ENCODE assay signal across 1 cellular context in the genomic region with DNA sequence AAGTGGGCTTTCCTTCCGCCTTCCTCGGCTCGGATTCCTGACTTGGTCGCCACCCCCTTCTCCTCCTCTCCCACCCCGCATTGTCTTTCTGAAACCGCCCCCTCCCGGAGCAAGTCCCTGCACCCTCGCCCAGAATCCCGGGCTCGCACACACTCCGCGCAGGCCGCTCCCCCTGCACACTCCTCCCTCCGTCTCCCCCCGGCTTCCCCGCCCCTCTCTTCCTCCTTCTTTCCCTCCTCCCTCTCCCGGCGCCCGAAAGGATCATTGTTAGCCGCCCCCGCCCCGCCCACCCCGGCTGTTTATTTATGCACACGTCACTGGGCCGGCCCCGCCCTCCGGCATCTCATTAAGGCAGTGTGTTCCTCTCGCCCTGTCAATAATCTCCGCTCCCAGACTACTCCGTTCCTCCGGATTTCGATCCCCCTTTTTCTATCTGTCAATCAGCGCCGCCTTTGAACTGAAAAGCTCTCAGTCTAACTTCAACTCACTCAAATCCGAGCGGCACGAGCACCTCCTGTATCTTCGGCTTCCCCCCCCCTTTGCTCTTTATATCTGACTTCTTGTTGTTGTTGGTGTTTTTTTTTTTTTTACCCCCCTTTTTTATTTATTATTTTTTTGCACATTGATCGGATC.
A peak's percentile ranks its signal among the peaks of the same experiment; 100 is the strongest.
TF ChIP-seq lines count a peak whose summit lies in the region.

A gene (plus strand): TSS at position 373 of the 633 bp plus-strand sequence. CDS start 510 bp downstream, outside the sequence.

TF ChIP-seq in HEK293, 187 proteins besides CTCF, POLR2A, EP300 and RAD21 (continued from another document and continues in another):
- TF ChIP-seq, protein P1, sequence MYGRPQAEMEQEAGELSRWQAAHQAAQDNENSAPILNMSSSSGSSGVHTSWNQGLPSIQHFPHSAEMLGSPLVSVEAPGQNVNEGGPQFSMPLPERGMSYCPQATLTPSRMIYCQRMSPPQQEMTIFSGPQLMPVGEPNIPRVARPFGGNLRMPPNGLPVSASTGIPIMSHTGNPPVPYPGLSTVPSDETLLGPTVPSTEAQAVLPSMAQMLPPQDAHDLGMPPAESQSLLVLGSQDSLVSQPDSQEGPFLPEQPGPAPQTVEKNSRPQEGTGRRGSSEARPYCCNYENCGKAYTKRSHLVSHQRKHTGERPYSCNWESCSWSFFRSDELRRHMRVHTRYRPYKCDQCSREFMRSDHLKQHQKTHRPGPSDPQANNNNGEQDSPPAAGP (tag by site-specific recombination; IDR thresholded peaks at IDR 0.05): no peak
- TF ChIP-seq EGR2 (tag by site-specific recombination; IDR thresholded peaks at IDR 0.05; ENCODE audit: low read depth) (peak; percentile 95), YY1 (tag by site-specific recombination; IDR thresholded peaks at IDR 0.05) (no peak), ZNF629 (tag by site-specific recombination; IDR thresholded peaks at IDR 0.05) (peak; percentile 64), ZNF140 (tag by site-specific recombination; IDR thresholded peaks at IDR 0.05) (no peak), ZNF155 (tag by site-specific recombination; IDR thresholded peaks at IDR 0.05) (no peak), ZNF248 (tag by site-specific recombination; IDR thresholded peaks at IDR 0.05) (no peak), ZNF19 (tag by site-specific recombination; IDR thresholded peaks at IDR 0.05; ENCODE audit: low read depth) (no peak), ZSCAN30 (tag by site-specific recombination; IDR thresholded peaks at IDR 0.05) (no peak), ZNF843 (tag by site-specific recombination; IDR thresholded peaks at IDR 0.05) (no peak), ZNF785 (tag by site-specific recombination; IDR thresholded peaks at IDR 0.05) (no peak; the same call in 1 of the 2 replicates), ZBTB20 (tag by site-specific recombination; IDR thresholded peaks at IDR 0.05) (peak; percentile 86), MZF1 (tag by site-specific recombination; IDR thresholded peaks at IDR 0.05; ENCODE audit: borderline replicate concordance) (peak; percentile 93), ZFP37 (tag by site-specific recombination; IDR thresholded peaks at IDR 0.05) (no peak), SALL2 (tag by site-specific recombination; IDR thresholded peaks at IDR 0.05; ENCODE audit: borderline replicate concordance) (no peak), ZNF76 (tag by site-specific recombination; IDR thresholded peaks at IDR 0.05; ENCODE audit: borderline replicate concordance, low read depth) (peak; percentile 62; the same call in 1 of the 2 replicates), ZNF621 (tag by site-specific recombination; IDR thresholded peaks at IDR 0.05) (no peak)
- TF ChIP-seq, protein P2, sequence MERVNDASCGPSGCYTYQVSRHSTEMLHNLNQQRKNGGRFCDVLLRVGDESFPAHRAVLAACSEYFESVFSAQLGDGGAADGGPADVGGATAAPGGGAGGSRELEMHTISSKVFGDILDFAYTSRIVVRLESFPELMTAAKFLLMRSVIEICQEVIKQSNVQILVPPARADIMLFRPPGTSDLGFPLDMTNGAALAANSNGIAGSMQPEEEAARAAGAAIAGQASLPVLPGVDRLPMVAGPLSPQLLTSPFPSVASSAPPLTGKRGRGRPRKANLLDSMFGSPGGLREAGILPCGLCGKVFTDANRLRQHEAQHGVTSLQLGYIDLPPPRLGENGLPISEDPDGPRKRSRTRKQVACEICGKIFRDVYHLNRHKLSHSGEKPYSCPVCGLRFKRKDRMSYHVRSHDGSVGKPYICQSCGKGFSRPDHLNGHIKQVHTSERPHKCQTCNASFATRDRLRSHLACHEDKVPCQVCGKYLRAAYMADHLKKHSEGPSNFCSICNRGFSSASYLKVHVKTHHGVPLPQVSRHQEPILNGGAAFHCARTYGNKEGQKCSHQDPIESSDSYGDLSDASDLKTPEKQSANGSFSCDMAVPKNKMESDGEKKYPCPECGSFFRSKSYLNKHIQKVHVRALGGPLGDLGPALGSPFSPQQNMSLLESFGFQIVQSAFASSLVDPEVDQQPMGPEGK (tag by site-specific recombination; IDR thresholded peaks at IDR 0.05): peak; percentile 94
- TF ChIP-seq, protein P3, sequence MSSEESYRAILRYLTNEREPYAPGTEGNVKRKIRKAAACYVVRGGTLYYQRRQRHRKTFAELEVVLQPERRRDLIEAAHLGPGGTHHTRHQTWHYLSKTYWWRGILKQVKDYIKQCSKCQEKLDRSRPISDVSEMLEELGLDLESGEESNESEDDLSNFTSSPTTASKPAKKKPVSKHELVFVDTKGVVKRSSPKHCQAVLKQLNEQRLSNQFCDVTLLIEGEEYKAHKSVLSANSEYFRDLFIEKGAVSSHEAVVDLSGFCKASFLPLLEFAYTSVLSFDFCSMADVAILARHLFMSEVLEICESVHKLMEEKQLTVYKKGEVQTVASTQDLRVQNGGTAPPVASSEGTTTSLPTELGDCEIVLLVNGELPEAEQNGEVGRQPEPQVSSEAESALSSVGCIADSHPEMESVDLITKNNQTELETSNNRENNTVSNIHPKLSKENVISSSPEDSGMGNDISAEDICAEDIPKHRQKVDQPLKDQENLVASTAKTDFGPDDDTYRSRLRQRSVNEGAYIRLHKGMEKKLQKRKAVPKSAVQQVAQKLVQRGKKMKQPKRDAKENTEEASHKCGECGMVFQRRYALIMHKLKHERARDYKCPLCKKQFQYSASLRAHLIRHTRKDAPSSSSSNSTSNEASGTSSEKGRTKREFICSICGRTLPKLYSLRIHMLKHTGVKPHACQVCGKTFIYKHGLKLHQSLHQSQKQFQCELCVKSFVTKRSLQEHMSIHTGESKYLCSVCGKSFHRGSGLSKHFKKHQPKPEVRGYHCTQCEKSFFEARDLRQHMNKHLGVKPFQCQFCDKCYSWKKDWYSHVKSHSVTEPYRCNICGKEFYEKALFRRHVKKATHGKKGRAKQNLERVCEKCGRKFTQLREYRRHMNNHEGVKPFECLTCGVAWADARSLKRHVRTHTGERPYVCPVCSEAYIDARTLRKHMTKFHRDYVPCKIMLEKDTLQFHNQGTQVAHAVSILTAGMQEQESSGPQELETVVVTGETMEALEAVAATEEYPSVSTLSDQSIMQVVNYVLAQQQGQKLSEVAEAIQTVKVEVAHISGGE (tag by site-specific recombination; conservative IDR thresholded peaks at IDR 0.05; ENCODE audit: low read depth): 0 out of 2 replicates have a peak, but pooled peaks have one; percentile 33
- TF ChIP-seq, protein P4, sequence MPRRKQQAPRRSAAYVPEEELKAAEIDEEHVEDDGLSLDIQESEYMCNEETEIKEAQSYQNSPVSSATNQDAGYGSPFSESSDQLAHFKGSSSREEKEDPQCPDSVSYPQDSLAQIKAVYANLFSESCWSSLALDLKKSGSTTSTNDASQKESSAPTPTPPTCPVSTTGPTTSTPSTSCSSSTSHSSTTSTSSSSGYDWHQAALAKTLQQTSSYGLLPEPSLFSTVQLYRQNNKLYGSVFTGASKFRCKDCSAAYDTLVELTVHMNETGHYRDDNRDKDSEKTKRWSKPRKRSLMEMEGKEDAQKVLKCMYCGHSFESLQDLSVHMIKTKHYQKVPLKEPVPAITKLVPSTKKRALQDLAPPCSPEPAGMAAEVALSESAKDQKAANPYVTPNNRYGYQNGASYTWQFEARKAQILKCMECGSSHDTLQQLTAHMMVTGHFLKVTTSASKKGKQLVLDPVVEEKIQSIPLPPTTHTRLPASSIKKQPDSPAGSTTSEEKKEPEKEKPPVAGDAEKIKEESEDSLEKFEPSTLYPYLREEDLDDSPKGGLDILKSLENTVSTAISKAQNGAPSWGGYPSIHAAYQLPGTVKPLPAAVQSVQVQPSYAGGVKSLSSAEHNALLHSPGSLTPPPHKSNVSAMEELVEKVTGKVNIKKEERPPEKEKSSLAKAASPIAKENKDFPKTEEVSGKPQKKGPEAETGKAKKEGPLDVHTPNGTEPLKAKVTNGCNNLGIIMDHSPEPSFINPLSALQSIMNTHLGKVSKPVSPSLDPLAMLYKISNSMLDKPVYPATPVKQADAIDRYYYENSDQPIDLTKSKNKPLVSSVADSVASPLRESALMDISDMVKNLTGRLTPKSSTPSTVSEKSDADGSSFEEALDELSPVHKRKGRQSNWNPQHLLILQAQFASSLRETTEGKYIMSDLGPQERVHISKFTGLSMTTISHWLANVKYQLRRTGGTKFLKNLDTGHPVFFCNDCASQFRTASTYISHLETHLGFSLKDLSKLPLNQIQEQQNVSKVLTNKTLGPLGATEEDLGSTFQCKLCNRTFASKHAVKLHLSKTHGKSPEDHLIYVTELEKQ (tag by site-specific recombination; IDR thresholded peaks at IDR 0.05; ENCODE audit: borderline replicate concordance): peak; percentile 94
- TF ChIP-seq, protein P5, sequence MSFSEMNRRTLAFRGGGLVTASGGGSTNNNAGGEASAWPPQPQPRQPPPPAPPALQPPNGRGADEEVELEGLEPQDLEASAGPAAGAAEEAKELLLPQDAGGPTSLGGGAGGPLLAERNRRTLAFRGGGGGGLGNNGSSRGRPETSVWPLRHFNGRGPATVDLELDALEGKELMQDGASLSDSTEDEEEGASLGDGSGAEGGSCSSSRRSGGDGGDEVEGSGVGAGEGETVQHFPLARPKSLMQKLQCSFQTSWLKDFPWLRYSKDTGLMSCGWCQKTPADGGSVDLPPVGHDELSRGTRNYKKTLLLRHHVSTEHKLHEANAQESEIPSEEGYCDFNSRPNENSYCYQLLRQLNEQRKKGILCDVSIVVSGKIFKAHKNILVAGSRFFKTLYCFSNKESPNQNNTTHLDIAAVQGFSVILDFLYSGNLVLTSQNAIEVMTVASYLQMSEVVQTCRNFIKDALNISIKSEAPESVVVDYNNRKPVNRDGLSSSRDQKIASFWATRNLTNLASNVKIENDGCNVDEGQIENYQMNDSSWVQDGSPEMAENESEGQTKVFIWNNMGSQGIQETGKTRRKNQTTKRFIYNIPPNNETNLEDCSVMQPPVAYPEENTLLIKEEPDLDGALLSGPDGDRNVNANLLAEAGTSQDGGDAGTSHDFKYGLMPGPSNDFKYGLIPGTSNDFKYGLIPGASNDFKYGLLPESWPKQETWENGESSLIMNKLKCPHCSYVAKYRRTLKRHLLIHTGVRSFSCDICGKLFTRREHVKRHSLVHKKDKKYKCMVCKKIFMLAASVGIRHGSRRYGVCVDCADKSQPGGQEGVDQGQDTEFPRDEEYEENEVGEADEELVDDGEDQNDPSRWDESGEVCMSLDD (tag by site-specific recombination; IDR thresholded peaks at IDR 0.05): peak; percentile 58; the same call in 1 of the 2 replicates
- TF ChIP-seq, protein P6, sequence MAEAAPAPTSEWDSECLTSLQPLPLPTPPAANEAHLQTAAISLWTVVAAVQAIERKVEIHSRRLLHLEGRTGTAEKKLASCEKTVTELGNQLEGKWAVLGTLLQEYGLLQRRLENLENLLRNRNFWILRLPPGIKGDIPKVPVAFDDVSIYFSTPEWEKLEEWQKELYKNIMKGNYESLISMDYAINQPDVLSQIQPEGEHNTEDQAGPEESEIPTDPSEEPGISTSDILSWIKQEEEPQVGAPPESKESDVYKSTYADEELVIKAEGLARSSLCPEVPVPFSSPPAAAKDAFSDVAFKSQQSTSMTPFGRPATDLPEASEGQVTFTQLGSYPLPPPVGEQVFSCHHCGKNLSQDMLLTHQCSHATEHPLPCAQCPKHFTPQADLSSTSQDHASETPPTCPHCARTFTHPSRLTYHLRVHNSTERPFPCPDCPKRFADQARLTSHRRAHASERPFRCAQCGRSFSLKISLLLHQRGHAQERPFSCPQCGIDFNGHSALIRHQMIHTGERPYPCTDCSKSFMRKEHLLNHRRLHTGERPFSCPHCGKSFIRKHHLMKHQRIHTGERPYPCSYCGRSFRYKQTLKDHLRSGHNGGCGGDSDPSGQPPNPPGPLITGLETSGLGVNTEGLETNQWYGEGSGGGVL (tag by site-specific recombination; IDR thresholded peaks at IDR 0.05): peak; percentile 96
- TF ChIP-seq, protein P7, sequence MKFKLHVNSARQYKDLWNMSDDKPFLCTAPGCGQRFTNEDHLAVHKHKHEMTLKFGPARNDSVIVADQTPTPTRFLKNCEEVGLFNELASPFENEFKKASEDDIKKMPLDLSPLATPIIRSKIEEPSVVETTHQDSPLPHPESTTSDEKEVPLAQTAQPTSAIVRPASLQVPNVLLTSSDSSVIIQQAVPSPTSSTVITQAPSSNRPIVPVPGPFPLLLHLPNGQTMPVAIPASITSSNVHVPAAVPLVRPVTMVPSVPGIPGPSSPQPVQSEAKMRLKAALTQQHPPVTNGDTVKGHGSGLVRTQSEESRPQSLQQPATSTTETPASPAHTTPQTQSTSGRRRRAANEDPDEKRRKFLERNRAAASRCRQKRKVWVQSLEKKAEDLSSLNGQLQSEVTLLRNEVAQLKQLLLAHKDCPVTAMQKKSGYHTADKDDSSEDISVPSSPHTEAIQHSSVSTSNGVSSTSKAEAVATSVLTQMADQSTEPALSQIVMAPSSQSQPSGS (tag by site-specific recombination; IDR thresholded peaks at IDR 0.05; ENCODE audit: low read depth): no peak
- TF ChIP-seq, protein P8, sequence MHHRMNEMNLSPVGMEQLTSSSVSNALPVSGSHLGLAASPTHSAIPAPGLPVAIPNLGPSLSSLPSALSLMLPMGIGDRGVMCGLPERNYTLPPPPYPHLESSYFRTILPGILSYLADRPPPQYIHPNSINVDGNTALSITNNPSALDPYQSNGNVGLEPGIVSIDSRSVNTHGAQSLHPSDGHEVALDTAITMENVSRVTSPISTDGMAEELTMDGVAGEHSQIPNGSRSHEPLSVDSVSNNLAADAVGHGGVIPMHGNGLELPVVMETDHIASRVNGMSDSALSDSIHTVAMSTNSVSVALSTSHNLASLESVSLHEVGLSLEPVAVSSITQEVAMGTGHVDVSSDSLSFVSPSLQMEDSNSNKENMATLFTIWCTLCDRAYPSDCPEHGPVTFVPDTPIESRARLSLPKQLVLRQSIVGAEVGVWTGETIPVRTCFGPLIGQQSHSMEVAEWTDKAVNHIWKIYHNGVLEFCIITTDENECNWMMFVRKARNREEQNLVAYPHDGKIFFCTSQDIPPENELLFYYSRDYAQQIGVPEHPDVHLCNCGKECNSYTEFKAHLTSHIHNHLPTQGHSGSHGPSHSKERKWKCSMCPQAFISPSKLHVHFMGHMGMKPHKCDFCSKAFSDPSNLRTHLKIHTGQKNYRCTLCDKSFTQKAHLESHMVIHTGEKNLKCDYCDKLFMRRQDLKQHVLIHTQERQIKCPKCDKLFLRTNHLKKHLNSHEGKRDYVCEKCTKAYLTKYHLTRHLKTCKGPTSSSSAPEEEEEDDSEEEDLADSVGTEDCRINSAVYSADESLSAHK (tag by site-specific recombination; IDR thresholded peaks at IDR 0.05): peak; percentile 12; the same call in 1 of the 2 replicates
- TF ChIP-seq, protein P9, sequence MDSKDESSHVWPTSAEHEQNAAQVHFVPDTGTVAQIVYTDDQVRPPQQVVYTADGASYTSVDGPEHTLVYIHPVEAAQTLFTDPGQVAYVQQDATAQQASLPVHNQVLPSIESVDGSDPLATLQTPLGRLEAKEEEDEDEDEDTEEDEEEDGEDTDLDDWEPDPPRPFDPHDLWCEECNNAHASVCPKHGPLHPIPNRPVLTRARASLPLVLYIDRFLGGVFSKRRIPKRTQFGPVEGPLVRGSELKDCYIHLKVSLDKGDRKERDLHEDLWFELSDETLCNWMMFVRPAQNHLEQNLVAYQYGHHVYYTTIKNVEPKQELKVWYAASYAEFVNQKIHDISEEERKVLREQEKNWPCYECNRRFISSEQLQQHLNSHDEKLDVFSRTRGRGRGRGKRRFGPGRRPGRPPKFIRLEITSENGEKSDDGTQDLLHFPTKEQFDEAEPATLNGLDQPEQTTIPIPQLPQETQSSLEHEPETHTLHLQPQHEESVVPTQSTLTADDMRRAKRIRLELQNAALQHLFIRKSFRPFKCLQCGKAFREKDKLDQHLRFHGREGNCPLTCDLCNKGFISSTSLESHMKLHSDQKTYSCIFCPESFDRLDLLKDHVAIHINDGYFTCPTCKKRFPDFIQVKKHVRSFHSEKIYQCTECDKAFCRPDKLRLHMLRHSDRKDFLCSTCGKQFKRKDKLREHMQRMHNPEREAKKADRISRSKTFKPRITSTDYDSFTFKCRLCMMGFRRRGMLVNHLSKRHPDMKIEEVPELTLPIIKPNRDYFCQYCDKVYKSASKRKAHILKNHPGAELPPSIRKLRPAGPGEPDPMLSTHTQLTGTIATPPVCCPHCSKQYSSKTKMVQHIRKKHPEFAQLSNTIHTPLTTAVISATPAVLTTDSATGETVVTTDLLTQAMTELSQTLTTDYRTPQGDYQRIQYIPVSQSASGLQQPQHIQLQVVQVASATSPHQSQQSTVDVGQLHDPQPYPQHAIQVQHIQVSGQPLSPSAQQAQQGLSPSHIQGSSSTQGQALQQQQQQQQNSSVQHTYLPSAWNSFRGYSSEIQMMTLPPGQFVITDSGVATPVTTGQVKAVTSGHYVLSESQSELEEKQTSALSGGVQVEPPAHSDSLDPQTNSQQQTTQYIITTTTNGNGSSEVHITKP (tag by site-specific recombination; IDR thresholded peaks at IDR 0.05): peak; percentile 86
